8 cellular contexts compared by ENCODE assay signal in the genomic region with DNA sequence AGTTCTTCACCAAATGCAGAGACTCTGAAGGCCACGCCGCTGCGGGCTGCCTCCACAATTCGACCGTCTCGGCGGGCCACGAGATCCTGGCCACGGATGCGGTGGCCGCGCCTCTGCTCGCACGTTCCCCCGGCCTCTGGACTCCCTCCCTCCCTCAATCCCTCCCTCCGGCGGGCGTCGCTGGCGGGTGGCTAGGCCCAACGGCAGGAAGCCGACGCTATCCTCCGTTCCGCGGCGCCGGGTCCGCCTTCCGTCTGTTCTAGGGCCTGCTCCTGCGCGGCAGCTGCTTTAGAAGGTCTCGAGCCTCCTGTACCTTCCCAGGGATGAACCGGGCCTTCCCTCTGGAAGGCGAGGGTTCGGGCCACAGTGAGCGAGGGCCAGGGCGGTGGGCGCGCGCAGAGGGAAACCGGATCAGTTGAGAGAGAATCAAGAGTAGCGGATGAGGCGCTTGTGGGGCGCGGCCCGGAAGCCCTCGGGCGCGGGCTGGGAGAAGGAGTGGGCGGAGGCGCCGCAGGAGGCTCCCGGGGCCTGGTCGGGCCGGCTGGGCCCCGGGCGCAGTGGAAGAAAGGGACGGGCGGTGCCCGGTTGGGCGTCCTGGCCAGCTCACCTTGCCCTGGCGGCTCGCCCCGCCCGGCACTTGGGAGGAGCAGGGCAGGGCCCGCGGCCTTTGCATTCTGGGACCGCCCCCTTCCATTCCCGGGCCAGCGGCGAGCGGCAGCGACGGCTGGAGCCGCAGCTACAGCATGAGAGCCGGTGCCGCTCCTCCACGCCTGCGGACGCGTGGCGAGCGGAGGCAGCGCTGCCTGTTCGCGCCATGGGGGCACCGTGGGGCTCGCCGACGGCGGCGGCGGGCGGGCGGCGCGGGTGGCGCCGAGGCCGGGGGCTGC. TPM values are rescaled to one million over a fixed set of nuclear protein-coding genes. Genes with fewer than 3 reads are reported as not detected.
DNase-seq lines count a peak whose midpoint lies in the region; ATAC-seq and TF ChIP-seq lines count a peak whose summit lies in the region.

TSS of gene FUT4 (plus strand) at position 227 of the 887 bp plus-strand sequence. CDS start at position 440, 213 bp downstream.

- peak within 1 kb of the TSS; percentile 96 for H3K4me2 ChIP-seq in DOHH2 (ENCODE audit: low read length)

- no peaks in the 10 kb centered on the region for H3K27me3 Mint-ChIP-seq in IgD-negative memory B cell

- H3K9me2 ChIP-seq in DOHH2 (replicated peaks; ENCODE audit: control insufficient read depth, low read length): no peaks in the 10 kb centered on the region

- H3K4me1 ChIP-seq in DOHH2 (ENCODE audit: control insufficient read depth, low read length) (peaks cover 24% of the 10 kb centered on the region), neutrophil (ENCODE audit: control insufficient read depth in 1 of 2, insufficient read depth in 1 of 2, low read depth in 1 of 2, low read length in 1 of 2) (peaks cover 46 to 51% of the 10 kb centered on the region in 2 experiments), suprapubic skin (peaks cover 59% of the 10 kb centered on the region)

- no peaks in the 10 kb centered on the region; the same call in 1 of the 2 replicates for H3K79me2 ChIP-seq in DOHH2 (ENCODE audit: control insufficient read depth, low read length)

- peak within 1 kb of the TSS; percentile 82 to 98 (median 95) for H3K27ac Mint-ChIP-seq in IgD-negative memory B cell

- H3K36me3 ChIP-seq in DOHH2 (ENCODE audit: control insufficient read depth, low read length): no peaks in the 10 kb centered on the region
- no peaks in the 10 kb centered on the region for H3K36me3 ChIP-seq in neutrophil
- no peaks in the 10 kb centered on the region for H3K36me3 ChIP-seq in suprapubic skin

- H3K9me3 ChIP-seq in DOHH2 (ENCODE audit: control insufficient read depth, insufficient read depth, low read length) (no peaks in the 10 kb centered on the region), neutrophil (no peaks in the 10 kb centered on the region), suprapubic skin (no peaks in the 10 kb centered on the region)

- H3K27me3 ChIP-seq in DOHH2 (ENCODE audit: control insufficient read depth, low read length) (no peaks in the 10 kb centered on the region), neutrophil (no peaks in the 10 kb centered on the region), suprapubic skin (no peaks in the 10 kb centered on the region)

- peaks cover 10 to 19% (median 18%) of the 10 kb centered on the region in 3 donors for H3K4me1 Mint-ChIP-seq in IgD-negative memory B cell

- ATAC-seq in GM21576 (IDR thresholded peaks at IDR 0.05; ENCODE audit: unreplicated experiment): peak; percentile 86

- DNase-seq in SIG-M5 (lab: John Stamatoyannopoulos, UW) (peak; percentile 21), foreskin melanocyte (peak; percentile 72), suprapubic skin (ENCODE audit: low spot score in 2 of 2) (peak; percentile 88 to 93)
- DNase-seq in activated naive CD4-positive, alpha-beta T cell (lab: John Stamatoyannopoulos, UW): peak; percentile 29 to 65 (median 54)

- under 1% methylated on average over 27 of the region's 101 CpGs for WGBS in suprapubic skin

- no peaks in the 10 kb centered on the region for H3K9me3 Mint-ChIP-seq in IgD-negative memory B cell

- H3K27ac ChIP-seq in DOHH2 (ENCODE audit: low read depth, low read length): peak within 1 kb of the TSS; percentile 68
- H3K27ac ChIP-seq in neutrophil: peak within 1 kb of the TSS; percentile 92
- H3K27ac ChIP-seq in suprapubic skin: peak within 1 kb of the TSS; percentile 98

- TF ChIP-seq CTCF in DOHH2 (IDR thresholded peaks at IDR 0.05; ENCODE audit: low read depth, low read length, poor library complexity, severe bottlenecking): no peak
- no peak for TF ChIP-seq CTCF in neutrophil (IDR thresholded peaks at IDR 0.05)
- no peak for TF ChIP-seq CTCF in suprapubic skin (IDR thresholded peaks at IDR 0.05)

- peak within 1 kb of the TSS; percentile 89 for H3K4me3 ChIP-seq in DOHH2 (ENCODE audit: low read length)
- peak within 1 kb of the TSS; percentile 79 to 82 for H3K4me3 ChIP-seq in neutrophil (ENCODE audit: low read depth in 1 of 2, low read length in 1 of 2)
- peak within 1 kb of the TSS; percentile 67 for H3K4me3 ChIP-seq in suprapubic skin

- peak within 1 kb of the TSS; percentile 95 to 99 (median 98) for H3K4me3 Mint-ChIP-seq in IgD-negative memory B cell

- H3F3A ChIP-seq in DOHH2 (ENCODE audit: control insufficient read depth, insufficient read depth): no peaks in the 10 kb centered on the region

- no peaks in the 10 kb centered on the region for H3K36me3 Mint-ChIP-seq in IgD-negative memory B cell

- TF ChIP-seq POLR2A in suprapubic skin (IDR thresholded peaks at IDR 0.05): peak in 1 of 2 donors; percentile 20

- H4K20me1 ChIP-seq in DOHH2 (ENCODE audit: control insufficient read depth, insufficient read depth, low read depth, low read length): no peaks in the 10 kb centered on the region; the same call in 1 of the 2 replicates

- no peak for TF ChIP-seq EP300 in suprapubic skin (IDR thresholded peaks at IDR 0.05)

RNA-seq across cellular contexts. Expression of gene FUT4, which starts in this region (rescaled TPM):
- polyA plus RNA-seq in IgD-negative memory B cell: 0.61 TPM
- total RNA-seq in suprapubic skin: 1 to 10 TPM; 1.6 to 3.5 (median 2.8) TPM

Comparison
In these comparisons a context has a peak if more than half of its experiments do, and no peak if none do; other contexts are left out.
1. Peak in every context shown above with its lines: DNase-seq, ATAC-seq, H3K4me3 ChIP-seq and H3K27ac ChIP-seq.
2. DNase-seq: peak in every context shown above with its lines; median percentile 90 in suprapubic skin; 72 in foreskin melanocyte; 54 in activated naive CD4-positive, alpha-beta T cell; 21 in SIG-M5.